ENCODE assay signal across 24 cellular contexts in genomic region chr1:59022199-59022598, GRCh38.
A peak's percentile ranks its signal among the peaks of the same experiment; 100 is the strongest.
DNase-seq lines count a peak whose midpoint lies in the region; ATAC-seq, FAIRE-seq and TF ChIP-seq lines count a peak whose summit lies in the region.
"Had no signal": no experiment of that assay in that cellular context is flagged by ENCODE, and none has a peak within 500 bp of the region (broad histone marks: within the 10 kb centered on the region; RNA-seq: fewer than 3 reads in every experiment).

No MANE protein-coding gene starts in this region.

- no peaks in the 10 kb centered on the region for H3K36me3 ChIP-seq in HepG2 (replicated peaks in 1 of 2; ENCODE audit: control insufficient read depth in 1 of 2, insufficient read depth in 2 of 2, low read length in 2 of 2)
- H3K36me3 ChIP-seq in mesenchymal stem cell (ENCODE audit: control insufficient read depth in 1 of 2, insufficient read depth in 2 of 2, low read depth in 1 of 2, low read length in 2 of 2), result no peaks in the 10 kb centered on the region
- no peaks in the 10 kb centered on the region for H3K36me3 ChIP-seq in smooth muscle cell (ENCODE audit: low read depth)

- no peak overlapping the region for H3K4me2 ChIP-seq in HepG2 (ENCODE audit: low read depth, low read length)
- no peak overlapping the region for H3K4me2 ChIP-seq in mesenchymal stem cell (ENCODE audit: low read length, poor library complexity, severe bottlenecking)
- H3K4me2 ChIP-seq in smooth muscle cell, result no peak overlapping the region
- H3K4me2 ChIP-seq: A549, GM23338 had no signal

- H3K27ac ChIP-seq in HepG2 (ENCODE audit: extremely low read length, insufficient read depth, low read length) (no peak overlapping the region), mesenchymal stem cell (ENCODE audit: low read length, poor library complexity, severe bottlenecking) (no peak overlapping the region), smooth muscle cell (ENCODE audit: low read depth) (no peak overlapping the region), RWPE1 (no peak overlapping the region)
- H3K27ac ChIP-seq: A549 had no signal

- peaks cover 12% of the 10 kb centered on the region for H3K36me3 Mint-ChIP-seq in activated CD8-positive, alpha-beta memory T cell treated with anti-CD3 and anti-CD28 coated beads, Interleukin-2, amount 10 ng/mL, durations not matched to agents 7 days and 5 days
- H3K36me3 Mint-ChIP-seq in T-helper 17 cell (ENCODE audit: low read depth), result peaks cover 2% of the 10 kb centered on the region

- no peaks in the 10 kb centered on the region for H3K79me2 ChIP-seq in HepG2 (ENCODE audit: insufficient read depth, low read length)
- no peaks in the 10 kb centered on the region for H3K79me2 ChIP-seq in smooth muscle cell (ENCODE audit: low read depth)

- no peak overlapping the region for H3K27ac Mint-ChIP-seq in activated CD8-positive, alpha-beta memory T cell treated with anti-CD3 and anti-CD28 coated beads, Interleukin-2, amount 10 ng/mL, durations not matched to agents 7 days and 5 days
- peak overlapping the region; percentile 32 for H3K27ac Mint-ChIP-seq in T-helper 17 cell
- H3K27ac Mint-ChIP-seq: GM23338, H9 had no signal

- no peak overlapping the region for H2AFZ ChIP-seq in HepG2 (ENCODE audit: low read length)
- H2AFZ ChIP-seq in mesenchymal stem cell (ENCODE audit: low read depth, low read length), result no peak overlapping the region
- no peak overlapping the region for H2AFZ ChIP-seq in smooth muscle cell (ENCODE audit: low read depth)
- H2AFZ ChIP-seq: GM23338 had no signal

- H3K4me1 Mint-ChIP-seq in activated CD8-positive, alpha-beta memory T cell treated with anti-CD3 and anti-CD28 coated beads, Interleukin-2, amount 10 ng/mL, durations not matched to agents 7 days and 5 days, result peaks cover 64% of the 10 kb centered on the region
- peaks cover 16% of the 10 kb centered on the region for H3K4me1 Mint-ChIP-seq in T-helper 17 cell

- TF ChIP-seq CTCF in HepG2 (CRISPR knock-in tag; IDR thresholded peaks at IDR 0.05) (no peak), smooth muscle cell (IDR thresholded peaks at IDR 0.05; ENCODE audit: borderline replicate concordance, insufficient read depth, poor library complexity, severe bottlenecking) (no peak), omental fat pad (IDR thresholded peaks at IDR 0.05) (no peak), RWPE1 (conservative IDR thresholded peaks at IDR 0.05; ENCODE audit: low read depth) (no peak)

- FAIRE-seq in HepG2 (lab: Jason Lieb, UNC), result no peak
- FAIRE-seq: A549, GM12891, GM18507 had no signal

- H3K9me3 ChIP-seq in T-helper 17 cell (ENCODE audit: control insufficient read depth, low read length, poor library complexity, severe bottlenecking) (no peaks in the 10 kb centered on the region), HepG2 (ENCODE audit: low read length) (0 out of 2 replicates have a peak, but pooled peaks cover 4% of the 10 kb centered on the region), mesenchymal stem cell (ENCODE audit: control insufficient read depth, low read length) (peaks cover 6% of the 10 kb centered on the region), smooth muscle cell (replicated peaks; ENCODE audit: low read depth) (no peaks in the 10 kb centered on the region)
- H3K9me3 ChIP-seq: A549 had no signal

- H3K9me3 Mint-ChIP-seq in activated CD8-positive, alpha-beta memory T cell treated with anti-CD3 and anti-CD28 coated beads, Interleukin-2, amount 10 ng/mL, durations not matched to agents 7 days and 5 days (ENCODE audit: low read depth), result no peaks in the 10 kb centered on the region

- H2BK120ac ChIP-seq in mesenchymal stem cell (ENCODE audit: low read depth, low read length), result peak overlapping the region; percentile 35

- H3K27me3 Mint-ChIP-seq in activated CD8-positive, alpha-beta memory T cell treated with anti-CD3 and anti-CD28 coated beads, Interleukin-2, amount 10 ng/mL, durations not matched to agents 7 days and 5 days, result no peaks in the 10 kb centered on the region
- H3K27me3 Mint-ChIP-seq in T-helper 17 cell, result no peaks in the 10 kb centered on the region
- H3K27me3 Mint-ChIP-seq: CD4-positive, alpha-beta memory T cell had no signal

- no peak overlapping the region for H3K14ac ChIP-seq in mesenchymal stem cell (ENCODE audit: low read length in 2 of 2)

- H3K18ac ChIP-seq in mesenchymal stem cell (ENCODE audit: low read depth in 1 of 2, low read length in 2 of 2), result no peak overlapping the region

- CTCF ChIA-PET in activated CD8-positive, alpha-beta memory T cell treated with anti-CD3 and anti-CD28 coated beads, Interleukin-2, amount 10 ng/mL, durations not matched to agents 7 days and 5 days (lab: Charles Lee), result interaction anchor here (1.8 kb wide), 1 partner anchor 24 kb away, joined by 8 read pairs; no protein-coding TSS in a partner anchor
- CTCF ChIA-PET in HepG2 (lab: Yijun Ruan, JAX; ENCODE audit: low intra/inter-chr PET ratio, low total read pairs), result no interaction called here
- CTCF ChIA-PET in RWPE1 (lab: Yijun Ruan, JAX), result interaction anchor here (0.6 kb wide), 1 partner anchor 24 kb away, joined by 3 read pairs; no protein-coding TSS in a partner anchor

- H3K9ac ChIP-seq in HepG2 (ENCODE audit: insufficient read depth, low read depth, low read length) (no peak overlapping the region), mesenchymal stem cell (ENCODE audit: low read length) (no peak overlapping the region), smooth muscle cell (ENCODE audit: low read depth) (no peak overlapping the region)

- no peak overlapping the region for H4K8ac ChIP-seq in mesenchymal stem cell (ENCODE audit: low read length)

- TF ChIP-seq EP300 in HepG2 (IDR thresholded peaks at IDR 0.05; ENCODE audit: low read depth in 2 of 2, low read length in 2 of 2) (no peak), HepG2 (CRISPR knock-in tag; IDR thresholded peaks at IDR 0.05; ENCODE audit: borderline replicate concordance) (no peak)

- H2BK12ac ChIP-seq in mesenchymal stem cell (ENCODE audit: low read length in 2 of 2), result no peak overlapping the region

- peak; percentile 12 for DNase-seq in activated CD8-positive, alpha-beta memory T cell treated with anti-CD3 and anti-CD28 coated beads, Interleukin-2, amount 10 ng/mL, durations not matched to agents 7 days and 5 days
- DNase-seq in activated CD8-positive, alpha-beta memory T cell treated with anti-CD3 and anti-CD28 coated beads, Interleukin-2, amount 50 U/mL, for 4 hours, result no peak
- no peak for DNase-seq in T-helper 17 cell
- no peak for DNase-seq in HepG2 (ENCODE audit: low spot score)
- no peak for DNase-seq in mesenchymal stem cell
- DNase-seq in smooth muscle cell (lab: John Stamatoyannopoulos, UW; ENCODE audit: unreplicated experiment), result no peak
- DNase-seq in omental fat pad (ENCODE audit: low spot score), result no peak
- DNase-seq in RWPE1 (ENCODE audit: low spot score), result no peak
- DNase-seq: 8988T; ACHN; AML-193; C1 segment of cervical spinal cord; Calu3; CD4-positive, alpha-beta memory T cell; COR-L47; DMS53; DMS79 treated with DMSO at 0.1 percent for 48 hours; GF-D8; H9 had no signal

- H2BK5ac ChIP-seq in mesenchymal stem cell (ENCODE audit: low read depth, low read length, poor library complexity, severe bottlenecking), result no peak overlapping the region

- no peak for TF ChIP-seq POLR2A in HepG2 (IDR thresholded peaks at IDR 0.05; ENCODE audit: insufficient read depth in 1 of 2, low read depth in 2 of 2, low read length in 2 of 2)

- H3K4me3 ChIP-seq in HepG2 (replicated peaks in 1 of 3; ENCODE audit: insufficient read depth in 1 of 3, low read depth in 2 of 3, low read length in 3 of 3), result no peak overlapping the region
- no peak overlapping the region for H3K4me3 ChIP-seq in mesenchymal stem cell (ENCODE audit: insufficient read depth in 1 of 2, low read depth in 1 of 2, low read length in 2 of 2)
- no peak overlapping the region for H3K4me3 ChIP-seq in smooth muscle cell
- H3K4me3 ChIP-seq: A549, GM23338 had no signal

- in situ Hi-C loops in HepG2 (cut with HindIII; ENCODE audit: extremely low pct_ligation_motif_present, low pct_unique_long_range_greater_than_20kb), result no loop called here

- no peak overlapping the region for H4K91ac ChIP-seq in mesenchymal stem cell (ENCODE audit: low read length)

- WGBS in HepG2 (ENCODE audit: low lambda C conversion rate), result 16% methylated on average over 3 of the region's 3 CpGs
- 100% methylated on average over 3 of the region's 3 CpGs for WGBS in mesenchymal stem cell
- 93% methylated on average over 3 of the region's 3 CpGs for WGBS in smooth muscle cell (ENCODE audit: low lambda C conversion rate)

- H3K79me1 ChIP-seq in mesenchymal stem cell (replicated peaks; ENCODE audit: low read length, poor library complexity, severe bottlenecking), result no peaks in the 10 kb centered on the region

- POLR2A ChIA-PET in HepG2 (lab: Yijun Ruan, JAX) (no interaction called here), RWPE1 (lab: Yijun Ruan, JAX; ENCODE audit: low non-redundant PET) (no interaction called here)

- no peak overlapping the region for H2AK5ac ChIP-seq in mesenchymal stem cell (ENCODE audit: low read length, severe bottlenecking)

- no TSS peak for BruUV-seq in HepG2 (replicated peaks; lab: Mats Ljungman, UMichigan)

- peaks cover 13% of the 10 kb centered on the region for H3F3A ChIP-seq in smooth muscle cell (ENCODE audit: low read depth)

- H3K27me3 ChIP-seq in HepG2 (ENCODE audit: control insufficient read depth in 1 of 2, insufficient read depth in 2 of 2, low read length in 2 of 2) (peaks cover 0 to 20% of the 10 kb centered on the region in 2 experiments; a peak in 2 of 5 replicates), mesenchymal stem cell (ENCODE audit: control insufficient read depth in 1 of 2, insufficient read depth in 1 of 2, low read length in 2 of 2) (no peaks in the 10 kb centered on the region), smooth muscle cell (ENCODE audit: low read depth) (no peaks in the 10 kb centered on the region)

- ATAC-seq in activated CD8-positive, alpha-beta memory T cell treated with anti-CD3 and anti-CD28 coated beads, Interleukin-2, amount 10 ng/mL, durations not matched to agents 7 days and 5 days, result no peak
- ATAC-seq in T-helper 17 cell, result no peak
- ATAC-seq in HepG2, result no peak
- ATAC-seq in omental fat pad (ENCODE audit: low FRiP score), result no peak
- ATAC-seq: A549, GM23338, HCT116 had no signal

- H3K23ac ChIP-seq in mesenchymal stem cell (ENCODE audit: low read length in 2 of 2), result no peak overlapping the region

- H4K20me1 ChIP-seq in HepG2 (ENCODE audit: insufficient read depth, low read length), result no peaks in the 10 kb centered on the region
- no peaks in the 10 kb centered on the region for H4K20me1 ChIP-seq in smooth muscle cell (ENCODE audit: low read depth)

- no peak for TF ChIP-seq RAD21 in HepG2 (CRISPR knock-in tag; IDR thresholded peaks at IDR 0.05)

- H2BK15ac ChIP-seq in mesenchymal stem cell (ENCODE audit: low read depth, poor library complexity, severe bottlenecking), result no peak overlapping the region

- intact Hi-C loops in HepG2 (cut with micrococcal nuclease; ENCODE audit: unreplicated experiment), result no loop called here

- peaks cover 19% of the 10 kb centered on the region; the same call in 1 of the 2 replicates for H3K4me1 ChIP-seq in HepG2 (ENCODE audit: insufficient read depth, low read length)
- peaks cover 4% of the 10 kb centered on the region for H3K4me1 ChIP-seq in mesenchymal stem cell (ENCODE audit: control insufficient read depth, insufficient read depth, low read depth, low read length)
- no peaks in the 10 kb centered on the region for H3K4me1 ChIP-seq in smooth muscle cell (ENCODE audit: low read depth)

- H3K4ac ChIP-seq in mesenchymal stem cell (ENCODE audit: low read depth in 1 of 2, low read length in 2 of 2), result no peak overlapping the region

- H3K4me3 Mint-ChIP-seq in activated CD8-positive, alpha-beta memory T cell treated with anti-CD3 and anti-CD28 coated beads, Interleukin-2, amount 10 ng/mL, durations not matched to agents 7 days and 5 days, result no peak overlapping the region
- no peak overlapping the region for H3K4me3 Mint-ChIP-seq in T-helper 17 cell
- H3K4me3 Mint-ChIP-seq: CD4-positive, alpha-beta memory T cell; GM23338; H9 had no signal
